1 cellular context compared by ENCODE assay signal in genomic region chr1:59391216-59392179, GRCh38.
TF ChIP-seq lines count a peak whose summit lies in the region.

No MANE protein-coding gene starts in this region.

TF ChIP-seq in K562, 482 proteins besides CTCF, POLR2A, EP300 and RAD21 (continued from another document):
- no peak for TF ChIP-seq CHD7 (IDR thresholded peaks at IDR 0.05; ENCODE audit: low read depth, low read length)
- TF ChIP-seq HDAC1 (IDR thresholded peaks at IDR 0.05), result no peak
- TF ChIP-seq KLF6 (CRISPR knock-in tag; IDR thresholded peaks at IDR 0.05; ENCODE audit: borderline replicate concordance), result no peak
- TF ChIP-seq PHB2 (IDR thresholded peaks at IDR 0.05; ENCODE audit: low read depth), result no peak
- TF ChIP-seq STAT5B (CRISPR knock-in tag; IDR thresholded peaks at IDR 0.05), result no peak
- TF ChIP-seq, protein P1, sequence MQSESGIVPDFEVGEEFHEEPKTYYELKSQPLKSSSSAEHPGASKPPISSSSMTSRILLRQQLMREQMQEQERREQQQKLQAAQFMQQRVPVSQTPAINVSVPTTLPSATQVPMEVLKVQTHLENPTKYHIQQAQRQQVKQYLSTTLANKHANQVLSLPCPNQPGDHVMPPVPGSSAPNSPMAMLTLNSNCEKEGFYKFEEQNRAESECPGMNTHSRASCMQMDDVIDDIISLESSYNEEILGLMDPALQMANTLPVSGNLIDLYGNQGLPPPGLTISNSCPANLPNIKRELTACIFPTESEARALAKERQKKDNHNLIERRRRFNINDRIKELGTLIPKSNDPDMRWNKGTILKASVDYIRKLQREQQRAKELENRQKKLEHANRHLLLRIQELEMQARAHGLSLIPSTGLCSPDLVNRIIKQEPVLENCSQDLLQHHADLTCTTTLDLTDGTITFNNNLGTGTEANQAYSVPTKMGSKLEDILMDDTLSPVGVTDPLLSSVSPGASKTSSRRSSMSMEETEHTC (IDR thresholded peaks at IDR 0.05), result no peak
- no peak for TF ChIP-seq GABPB2 (CRISPR knock-in tag; conservative IDR thresholded peaks at IDR 0.05)
- TF ChIP-seq RFX1 (IDR thresholded peaks at IDR 0.05), result no peak
- peak in 1 of 2 experiments; percentile 42; a peak in 1 of 4 replicates for TF ChIP-seq MAZ (CRISPR knock-in tag; conservative IDR thresholded peaks at IDR 0.05 in 1 of 2, IDR thresholded peaks at IDR 0.05 in 1 of 2)
- TF ChIP-seq ZNF740 (CRISPR knock-in tag; IDR thresholded peaks at IDR 0.05), result peak; percentile 35; the same call in 1 of the 2 replicates
- TF ChIP-seq ZNF740 (tag; IDR thresholded peaks at IDR 0.05), result no peak
- TF ChIP-seq NFE2L1 (tag; IDR thresholded peaks at IDR 0.05; ENCODE audit: borderline replicate concordance, low read depth), result no peak
- no peak for TF ChIP-seq SMARCB1 (IDR thresholded peaks at IDR 0.05; ENCODE audit: insufficient read length, low read depth)
- TF ChIP-seq, protein P2, sequence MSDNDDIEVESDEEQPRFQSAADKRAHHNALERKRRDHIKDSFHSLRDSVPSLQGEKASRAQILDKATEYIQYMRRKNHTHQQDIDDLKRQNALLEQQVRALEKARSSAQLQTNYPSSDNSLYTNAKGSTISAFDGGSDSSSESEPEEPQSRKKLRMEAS (CRISPR knock-in tag; IDR thresholded peaks at IDR 0.05), result no peak
- no peak for TF ChIP-seq ATF7 (IDR thresholded peaks at IDR 0.05)
- no peak for TF ChIP-seq NR2C2 (CRISPR knock-in tag; IDR thresholded peaks at IDR 0.05)
- peak; percentile 23; the same call in 1 of the 2 replicates for TF ChIP-seq NR2C2 (tag; IDR thresholded peaks at IDR 0.05)
- peak; percentile 72 for TF ChIP-seq MGA (IDR thresholded peaks at IDR 0.05)
- TF ChIP-seq L3MBTL2 (IDR thresholded peaks at IDR 0.05), result peak; percentile 69; the same call in 1 of the 2 replicates
- TF ChIP-seq GTF2E2 (tag; IDR thresholded peaks at IDR 0.05), result no peak
- no peak for TF ChIP-seq RBM25 (IDR thresholded peaks at IDR 0.05; ENCODE audit: low read depth, low read length, severe bottlenecking)
